ENCODE assay signal across 10 cellular contexts in genomic region chr11:3835100-3835485, GRCh38. TPM values are rescaled to one million over a fixed set of nuclear protein-coding genes. Genes with fewer than 3 reads are reported as not detected.
DNase-seq lines count a peak whose midpoint lies in the region; ATAC-seq and TF ChIP-seq lines count a peak whose summit lies in the region.
"Had no signal": no experiment of that assay in that cellular context is flagged by ENCODE, and none has a peak within 500 bp of the region (broad histone marks: within the 10 kb centered on the region; RNA-seq: fewer than 3 reads in every experiment).

No MANE protein-coding gene starts in this region.

- no peak for TF ChIP-seq CTCF in gastroesophageal sphincter (IDR thresholded peaks at IDR 0.05)
- no peak for TF ChIP-seq CTCF in prostate gland (IDR thresholded peaks at IDR 0.05)

- H3K4me3 ChIP-seq in gastroesophageal sphincter (no peak overlapping the region), prostate gland (no peak overlapping the region)

- H3K9me3 Mint-ChIP-seq in activated T-cell treated with anti-CD3 and anti-CD28 coated beads, Interleukin-2, amount 50 U/mL, for 72 hours: no peaks in the 10 kb centered on the region
- H3K9me3 Mint-ChIP-seq in activated CD8-positive, alpha-beta T cell treated with anti-CD3 and anti-CD28 coated beads, Interleukin-2, amount 10 ng/mL, durations not matched to agents 7 days and 5 days (ENCODE audit: insufficient read depth): no peaks in the 10 kb centered on the region

- H3K27ac Mint-ChIP-seq in activated T-cell treated with anti-CD3 and anti-CD28 coated beads, Interleukin-2, amount 50 U/mL, for 72 hours: peak overlapping the region; percentile 92
- peak overlapping the region; percentile 84 for H3K27ac Mint-ChIP-seq in activated CD8-positive, alpha-beta T cell treated with anti-CD3 and anti-CD28 coated beads, Interleukin-2, amount 10 ng/mL, durations not matched to agents 7 days and 5 days

- DNase-seq in activated T-cell treated with anti-CD3 and anti-CD28 coated beads, Interleukin-2, amount 50 U/mL, for 72 hours: no peak
- DNase-seq in activated T-cell treated with anti-CD3 and anti-CD28 coated beads, Interleukin-2, amount 50 U/mL, for 1 hour: no peak
- DNase-seq in activated CD8-positive, alpha-beta T cell treated with anti-CD3 and anti-CD28 coated beads, Interleukin-2, amount 10 ng/mL, durations not matched to agents 7 days and 5 days: no peak
- DNase-seq in substantia nigra (lab: John Stamatoyannopoulos, UW) (no peak), NCI-H2171 (lab: John Stamatoyannopoulos, UW) (no peak), inferior parietal cortex (ENCODE audit: extremely low spot score) (no peak), prostate gland (ENCODE audit: low spot score) (no peak)
- DNase-seq: NCI-H748 treated with DMSO at 0.1 percent for 48 hours had no signal

- intact Hi-C loops in prostate gland (cut with DNase I): no loop called here

- ATAC-seq in activated T-cell treated with anti-CD3 and anti-CD28 coated beads, Interleukin-2, amount 50 U/mL, for 72 hours (replicated peaks in 1 of 2): no peak
- ATAC-seq in activated CD8-positive, alpha-beta T cell treated with anti-CD3 and anti-CD28 coated beads, Interleukin-2, amount 10 ng/mL, durations not matched to agents 7 days and 5 days: no peak
- no peak for ATAC-seq in gastroesophageal sphincter

- POLR2A ChIA-PET in activated CD8-positive, alpha-beta T cell treated with anti-CD3 and anti-CD28 coated beads, Interleukin-2, amount 10 ng/mL, durations not matched to agents 7 days and 5 days (lab: Charles Lee): interaction anchor here (1.0 to 8.2 kb wide), 2 partner anchors 20 to 226 kb away, joined by 3 to 234 read pairs; partner anchors contain the start of gene STIM1

- CTCF ChIA-PET in activated CD8-positive, alpha-beta T cell treated with anti-CD3 and anti-CD28 coated beads, Interleukin-2, amount 10 ng/mL, durations not matched to agents 7 days and 5 days (lab: Charles Lee): interaction anchor here (1.0 to 19.3 kb wide), 7 partner anchors 9 to 238 kb away, joined by 3 to 458 read pairs (median 15); partner anchors contain the start of genes PGAP2 and STIM1

- H3K27me3 ChIP-seq in gastroesophageal sphincter (no peaks in the 10 kb centered on the region), prostate gland (replicated peaks; ENCODE audit: insufficient read depth) (no peaks in the 10 kb centered on the region)

- TF ChIP-seq EP300 in gastroesophageal sphincter (IDR thresholded peaks at IDR 0.05): no peak

- H3K4me3 Mint-ChIP-seq in activated T-cell treated with anti-CD3 and anti-CD28 coated beads, Interleukin-2, amount 50 U/mL, for 72 hours: peak overlapping the region; percentile 87 to 88
- H3K4me3 Mint-ChIP-seq in activated CD8-positive, alpha-beta T cell treated with anti-CD3 and anti-CD28 coated beads, Interleukin-2, amount 10 ng/mL, durations not matched to agents 7 days and 5 days: peak overlapping the region; percentile 61

- peaks cover 0 to 17% of the 10 kb centered on the region in 2 donors for H3K36me3 ChIP-seq in gastroesophageal sphincter
- no peaks in the 10 kb centered on the region for H3K36me3 ChIP-seq in prostate gland

- H3K4me1 Mint-ChIP-seq in activated T-cell treated with anti-CD3 and anti-CD28 coated beads, Interleukin-2, amount 50 U/mL, for 72 hours (ENCODE audit: low read depth): peaks cover 93% of the 10 kb centered on the region
- peaks cover 85% of the 10 kb centered on the region for H3K4me1 Mint-ChIP-seq in activated CD8-positive, alpha-beta T cell treated with anti-CD3 and anti-CD28 coated beads, Interleukin-2, amount 10 ng/mL, durations not matched to agents 7 days and 5 days (ENCODE audit: low read depth)

- H3K27ac ChIP-seq in gastroesophageal sphincter (peak overlapping the region in 3 of 4 donors; percentile 33 to 61 (median 43)), substantia nigra (ENCODE audit: low read depth, low read length, poor library complexity, severe bottlenecking) (peak overlapping the region; percentile 93), prostate gland (no peak overlapping the region)
- H3K27ac ChIP-seq: parathyroid adenoma had no signal

- TF ChIP-seq POLR2A in gastroesophageal sphincter (IDR thresholded peaks at IDR 0.05): no peak
- TF ChIP-seq POLR2A in prostate gland (IDR thresholded peaks at IDR 0.05): no peak

- H3K4me1 ChIP-seq in gastroesophageal sphincter (peaks cover 0 to 94% (median 30%) of the 10 kb centered on the region in 3 donors), prostate gland (replicated peaks) (no peaks in the 10 kb centered on the region)

- no peaks in the 10 kb centered on the region for H3K27me3 Mint-ChIP-seq in activated T-cell treated with anti-CD3 and anti-CD28 coated beads, Interleukin-2, amount 50 U/mL, for 72 hours (ENCODE audit: low read depth)
- H3K27me3 Mint-ChIP-seq in activated CD8-positive, alpha-beta T cell treated with anti-CD3 and anti-CD28 coated beads, Interleukin-2, amount 10 ng/mL, durations not matched to agents 7 days and 5 days (ENCODE audit: low read depth): no peaks in the 10 kb centered on the region

- peaks cover 33 to 48% of the 10 kb centered on the region in 2 donors for H3K36me3 Mint-ChIP-seq in activated T-cell treated with anti-CD3 and anti-CD28 coated beads, Interleukin-2, amount 50 U/mL, for 72 hours (ENCODE audit: insufficient read depth in 2 of 2)
- H3K36me3 Mint-ChIP-seq in activated CD8-positive, alpha-beta T cell treated with anti-CD3 and anti-CD28 coated beads, Interleukin-2, amount 10 ng/mL, durations not matched to agents 7 days and 5 days (ENCODE audit: low read depth): peaks cover 86% of the 10 kb centered on the region

- 70 to 73% methylated on average over 2 of the region's 3 CpGs for WGBS in gastroesophageal sphincter (ENCODE audit: low coverage in 1 of 2), 2 donors
- WGBS in prostate gland: 79% methylated on average over 3 of the region's 3 CpGs

- H3K9me3 ChIP-seq in gastroesophageal sphincter (no peaks in the 10 kb centered on the region), prostate gland (no peaks in the 10 kb centered on the region)

RNA-seq across cellular contexts. Expression of gene RHOG, which starts 5.7 kb away (rescaled TPM):
- 100 to 1,000 TPM; 196 to 215 TPM for total RNA-seq in activated T-cell treated with anti-CD3 and anti-CD28 coated beads, Interleukin-2, amount 50 U/mL, for 72 hours
- 100 to 1,000 TPM; 173 to 191 TPM for total RNA-seq in activated CD8-positive, alpha-beta T cell treated with anti-CD3 and anti-CD28 coated beads, Interleukin-2, amount 10 ng/mL, durations not matched to agents 7 days and 5 days
- 10 to 100 TPM; 31.9 to 67.4 (median 52.2) TPM for total RNA-seq in gastroesophageal sphincter
- total RNA-seq in prostate gland: 10 to 100 TPM; 41.1 to 56.4 TPM

RNA-seq across cellular contexts. Expression of gene STIM1, which starts 20.4 kb away (rescaled TPM):
- 100 to 1,000 TPM; 129 to 157 TPM for total RNA-seq in activated T-cell treated with anti-CD3 and anti-CD28 coated beads, Interleukin-2, amount 50 U/mL, for 72 hours
- 100 to 1,000 TPM in 1 of 2 experiments, 10 to 100 TPM in 1; 97.3 to 104 TPM for total RNA-seq in activated CD8-positive, alpha-beta T cell treated with anti-CD3 and anti-CD28 coated beads, Interleukin-2, amount 10 ng/mL, durations not matched to agents 7 days and 5 days
- total RNA-seq in gastroesophageal sphincter (100 to 1,000 TPM in 1 of 4 donors, 10 to 100 TPM in 3; 42.4 to 114 (median 72.8) TPM), prostate gland (10 to 100 TPM; 34.1 to 65.0 TPM)

RNA-seq across cellular contexts. Expression of gene PGAP2, which starts 26.7 kb away (rescaled TPM):
- total RNA-seq in activated T-cell treated with anti-CD3 and anti-CD28 coated beads, Interleukin-2, amount 50 U/mL, for 72 hours: 10 to 100 TPM; 37.6 to 45.9 TPM
- total RNA-seq in activated CD8-positive, alpha-beta T cell treated with anti-CD3 and anti-CD28 coated beads, Interleukin-2, amount 10 ng/mL, durations not matched to agents 7 days and 5 days: 10 to 100 TPM; 23.8 to 25.7 TPM
- total RNA-seq in gastroesophageal sphincter (10 to 100 TPM in 1 of 4 donors, 1 to 10 TPM in 3; 4.2 to 12.0 (median 5.1) TPM), prostate gland (10 to 100 TPM; 26.6 to 33.5 TPM)

RNA-seq across cellular contexts. Expression of gene NUP98, which starts 37.7 kb away (rescaled TPM):
- total RNA-seq in activated T-cell treated with anti-CD3 and anti-CD28 coated beads, Interleukin-2, amount 50 U/mL, for 72 hours: 100 to 1,000 TPM; 141 to 149 TPM
- 100 to 1,000 TPM; 106 to 108 TPM for total RNA-seq in activated CD8-positive, alpha-beta T cell treated with anti-CD3 and anti-CD28 coated beads, Interleukin-2, amount 10 ng/mL, durations not matched to agents 7 days and 5 days
- total RNA-seq in gastroesophageal sphincter (100 to 1,000 TPM in 2 of 4 donors, 10 to 100 TPM in 2; 72.1 to 141 (median 103) TPM), prostate gland (100 to 1,000 TPM; 127 to 136 TPM)

Comparison
In these comparisons a context has a peak if more than half of its experiments do, and no peak if none do; other contexts are left out.
1. H3K27ac ChIP-seq: peak in gastroesophageal sphincter (3 of 4) and substantia nigra (single experiment); none in prostate gland (0 of 2).